In genomic region chr19:17020823-17021222, GRCh38 we compare ENCODE assay signal across 17 cellular contexts. TPM values are rescaled to one million over a fixed set of nuclear protein-coding genes. Genes with fewer than 3 reads are reported as not detected.
DNase-seq lines count a peak whose midpoint lies in the region; ATAC-seq, FAIRE-seq and TF ChIP-seq lines count a peak whose summit lies in the region.
"Had no signal": no experiment of that assay in that cellular context is flagged by ENCODE, and none has a peak within 500 bp of the region (broad histone marks: within the 10 kb centered on the region; RNA-seq: fewer than 3 reads in every experiment).

No MANE protein-coding gene starts in this region.

- intact Hi-C loops in IMR-90 (cut with micrococcal nuclease) (no loop called here), GM12878 (cut with micrococcal nuclease; ENCODE audit: unreplicated experiment) (no loop called here)

- ATAC-seq in IMR-90 (ENCODE audit: low read depth) (no peak), GM12878 (no peak), naive B cell (ENCODE audit: low read depth in 2 of 2) (peak; percentile 25 to 27), T-cell (replicated peaks in 1 of 4) (no peak)
- ATAC-seq: CD8-positive, alpha-beta T cell; effector memory CD8-positive, alpha-beta T cell had no signal

- TF ChIP-seq EP300 in GM12878 (IDR thresholded peaks at IDR 0.05; ENCODE audit: borderline replicate concordance in 1 of 2, control insufficient read depth in 1 of 2, low read depth in 2 of 2, low read length in 2 of 2), result no peak

- RAD21 ChIA-PET in GM12878 (lab: Charles Lee; ENCODE audit: unreplicated experiment), result no interaction called here

- BruUV-seq in IMR-90 (replicated peaks; lab: Mats Ljungman, UMichigan) (no TSS peak), GM12878 (replicated peaks; lab: Mats Ljungman, UMichigan) (no TSS peak)

- H2AFZ ChIP-seq in IMR-90 (replicated peaks; ENCODE audit: low read length, poor library complexity), result no peak overlapping the region
- no peak overlapping the region for H2AFZ ChIP-seq in GM12878 (ENCODE audit: control insufficient read depth, low read depth, low read length)

- no peak overlapping the region for H3K18ac ChIP-seq in IMR-90 (ENCODE audit: low read depth, low read length)

- H3K36me3 Mint-ChIP-seq in naive B cell (peaks cover 8 to 22% of the 10 kb centered on the region in 2 donors), T-cell (peaks cover 13% of the 10 kb centered on the region)

- H3K4me1 Mint-ChIP-seq in naive B cell (peaks cover 1 to 14% (median 10%) of the 10 kb centered on the region in 3 donors), T-cell (peaks cover 2 to 3% (median 3%) of the 10 kb centered on the region in 3 donors)

- no peak overlapping the region for H2BK15ac ChIP-seq in IMR-90 (ENCODE audit: low read depth, low read length)

- H3K27ac Mint-ChIP-seq in naive B cell (no peak overlapping the region), T-cell (no peak overlapping the region)
- H3K27ac Mint-ChIP-seq: CD8-positive, alpha-beta T cell; effector memory CD8-positive, alpha-beta T cell had no signal

- H3K4me3 Mint-ChIP-seq in naive B cell, result no peak overlapping the region
- H3K4me3 Mint-ChIP-seq in T-cell, result no peak overlapping the region
- H3K4me3 Mint-ChIP-seq: CD8-positive, alpha-beta T cell; effector memory CD8-positive, alpha-beta T cell; naive thymus-derived CD8-positive, alpha-beta T cell had no signal

- no peak overlapping the region for H3K56ac ChIP-seq in IMR-90 (ENCODE audit: extremely low read depth, insufficient read depth, low read length)

- H4K5ac ChIP-seq in IMR-90 (ENCODE audit: low read depth, low read length), result no peak overlapping the region

- no peaks in the 10 kb centered on the region for H3K79me1 ChIP-seq in IMR-90 (ENCODE audit: low read depth in 1 of 2, low read length in 2 of 2)

- SMC1A ChIA-PET in GM12878 (lab: Charles Lee; ENCODE audit: uncharacterized antibody, unreplicated experiment), result no interaction called here

- no peak overlapping the region for H3K23ac ChIP-seq in IMR-90 (ENCODE audit: low read depth, low read length)

- no peak overlapping the region for H3K9ac ChIP-seq in IMR-90 (ENCODE audit: low read depth, low read length)
- H3K9ac ChIP-seq in GM12878 (ENCODE audit: control insufficient read depth, insufficient read depth, low read length), result no peak overlapping the region

- POLR2A ChIA-PET in IMR-90 (lab: Charles Lee; ENCODE audit: unreplicated experiment), result interaction anchor here (0.7 kb wide), 1 partner anchor 11 kb away, joined by 6 read pairs; no protein-coding TSS in a partner anchor
- POLR2A ChIA-PET in GM12878 (lab: Charles Lee), result no interaction called here
- POLR2A ChIA-PET in T-cell (lab: Charles Lee), result no interaction called here

- CTCF ChIA-PET in IMR-90 (lab: Yijun Ruan, JAX), result no interaction called here
- CTCF ChIA-PET in GM12878 (lab: Yijun Ruan, JAX), result interaction anchor here (1.0 kb wide), 1 partner anchor 249 kb away, joined by 3 read pairs; no protein-coding TSS in a partner anchor
- CTCF ChIA-PET in T-cell (lab: Charles Lee), result interaction anchor here in 1 of 2 donors (0.6 kb wide), 1 partner anchor 287 kb away, joined by 7 read pairs; no protein-coding TSS in a partner anchor

- H2BK20ac ChIP-seq in IMR-90 (ENCODE audit: low read depth, low read length), result no peak overlapping the region

- H3K36me3 ChIP-seq in IMR-90 (ENCODE audit: control insufficient read depth, insufficient read depth, low read length), result no peaks in the 10 kb centered on the region
- H3K36me3 ChIP-seq in GM12878 (ENCODE audit: control insufficient read depth in 2 of 2, insufficient read depth in 2 of 2, low read length in 1 of 2), result no peaks in the 10 kb centered on the region
- H3K36me3 ChIP-seq: right atrium auricular region had no signal

- H2AK9ac ChIP-seq in IMR-90 (replicated peaks; ENCODE audit: low read depth, low read length, poor library complexity), result no peak overlapping the region

- no peaks in the 10 kb centered on the region for H3K4me1 ChIP-seq in IMR-90 (ENCODE audit: control insufficient read depth, insufficient read depth, low read length)
- H3K4me1 ChIP-seq in GM12878 (ENCODE audit: control insufficient read depth, insufficient read depth, low read length), result no peaks in the 10 kb centered on the region
- H3K4me1 ChIP-seq: right atrium auricular region had no signal

- WGBS in IMR-90 (ENCODE audit: extremely low coverage in 2 of 2, insufficient read length in 1 of 2), 2 experiments, result no CpG with 5 or more reads among the region's 2 CpGs
- WGBS in GM12878 (ENCODE audit: insufficient coverage, insufficient replicate concordance, low lambda C conversion rate, missing lambda C conversion rate), result 73% methylated on average over 2 of the region's 2 CpGs

- H2BK5ac ChIP-seq in IMR-90 (ENCODE audit: low read depth, low read length, poor library complexity, severe bottlenecking), result no peak overlapping the region

- H4K20me1 ChIP-seq in IMR-90 (ENCODE audit: insufficient read depth, low read length) (no peaks in the 10 kb centered on the region), GM12878 (ENCODE audit: control insufficient read depth, insufficient read depth) (no peaks in the 10 kb centered on the region)

- no peaks in the 10 kb centered on the region for H3K9me1 ChIP-seq in IMR-90 (ENCODE audit: insufficient read depth, low read length)

- FAIRE-seq in GM12878 (lab: Jason Lieb, UNC), result no peak

- no peak for TF ChIP-seq RAD21 in IMR-90 (IDR thresholded peaks at IDR 0.05; ENCODE audit: low read length)
- no peak for TF ChIP-seq RAD21 in GM12878 (IDR thresholded peaks at IDR 0.05; ENCODE audit: insufficient read depth, low read depth, low read length)

- peaks cover 11 to 34% (median 21%) of the 10 kb centered on the region in 3 donors for H3K27me3 Mint-ChIP-seq in naive B cell
- H3K27me3 Mint-ChIP-seq in T-cell, result peaks cover 16 to 29% of the 10 kb centered on the region in 2 donors

- H3K14ac ChIP-seq in IMR-90 (replicated peaks; ENCODE audit: low read depth, low read length), result no peak overlapping the region

- H3K9me3 Mint-ChIP-seq in naive B cell (peaks cover 7 to 30% (median 21%) of the 10 kb centered on the region in 7 donors), T-cell (peaks cover 4 to 19% (median 17%) of the 10 kb centered on the region in 3 donors)

- TF ChIP-seq CTCF in IMR-90 (conservative IDR thresholded peaks at IDR 0.05; ENCODE audit: low read depth, low read length) (no peak), GM12878 (IDR thresholded peaks at IDR 0.05 in 2 of 3, conservative IDR thresholded peaks at IDR 0.05 in 1 of 3; ENCODE audit: control insufficient read depth in 2 of 3, extremely low read depth in 1 of 3, insufficient read depth in 1 of 3, low read depth in 3 of 3, low read length in 3 of 3) (no peak)

- no peak overlapping the region for H4K8ac ChIP-seq in IMR-90 (ENCODE audit: low read depth in 2 of 2, low read length in 2 of 2)

- H3K4me2 ChIP-seq in IMR-90 (ENCODE audit: low read depth, low read length) (no peak overlapping the region), GM12878 (ENCODE audit: control insufficient read depth, insufficient read depth) (no peak overlapping the region)

- H3K79me2 ChIP-seq in GM12878 (ENCODE audit: control insufficient read depth, insufficient read depth, low read length), result no peaks in the 10 kb centered on the region

- H3K4me3 ChIP-seq in IMR-90 (ENCODE audit: insufficient read depth, low read depth, low read length) (no peak overlapping the region), GM12878 (no peak overlapping the region)
- H3K4me3 ChIP-seq: right atrium auricular region had no signal

- TF ChIP-seq POLR2A in IMR-90 (IDR thresholded peaks at IDR 0.05; ENCODE audit: low read depth, low read length) (no peak), GM12878 (IDR thresholded peaks at IDR 0.05; ENCODE audit: low read depth, low read length) (no peak)

- H3K27me3 ChIP-seq in IMR-90 (ENCODE audit: control insufficient read depth, insufficient read depth, low read length) (peaks cover 30% of the 10 kb centered on the region), GM12878 (replicated peaks in 1 of 2; ENCODE audit: control insufficient read depth in 2 of 2, insufficient read depth in 2 of 2, low read length in 1 of 2) (peaks cover 2 to 5% of the 10 kb centered on the region in 2 experiments; a peak in 3 of 4 replicates)

- H2AK5ac ChIP-seq in IMR-90 (ENCODE audit: low read depth, low read length), result no peak overlapping the region

- in situ Hi-C loops in IMR-90 (cut with MboI; ENCODE audit: low sequenced_read_pairs), result no loop called here
- in situ Hi-C loops in GM12878 (cut with MboI), result no loop called here

- H3K9me3 ChIP-seq in IMR-90 (ENCODE audit: control insufficient read depth, insufficient read depth, low read length) (peaks cover 12% of the 10 kb centered on the region), GM12878 (replicated peaks; ENCODE audit: control insufficient read depth, insufficient read depth, low read length) (peaks cover 2% of the 10 kb centered on the region; the same call in 2 of the 3 replicates)

- dilution Hi-C loops in IMR-90 (cut with HindIII; ENCODE audit: low sequenced_read_pairs, unreplicated experiment), result no loop called here

- H3K4ac ChIP-seq in IMR-90 (ENCODE audit: low read depth, low read length), result no peak overlapping the region

- H3K27ac ChIP-seq in IMR-90 (ENCODE audit: insufficient read depth, low read length) (no peak overlapping the region), GM12878 (ENCODE audit: control insufficient read depth, insufficient read depth) (no peak overlapping the region)
- H3K27ac ChIP-seq: right atrium auricular region had no signal

- H4K91ac ChIP-seq in IMR-90 (ENCODE audit: insufficient read depth, low read depth, low read length), result no peak overlapping the region

- no peak overlapping the region for H2BK120ac ChIP-seq in IMR-90 (ENCODE audit: low read depth, low read length)

- peak; percentile 42 for DNase-seq in CD1c-positive myeloid dendritic cell (ENCODE audit: extremely low spot score)
- DNase-seq in IMR-90, result no peak
- DNase-seq in GM12878 (ENCODE audit: low read depth, low spot score), result no peak
- no peak for DNase-seq in naive B cell
- DNase-seq in ecto neural progenitor cell (ENCODE audit: low spot score), result no peak
- DNase-seq in T-cell, result no peak
- no peak for DNase-seq in GM19240 (ENCODE audit: insufficient read length, low spot score)
- no peak for DNase-seq in islet precursor cell
- DNase-seq: activated CD4-positive, alpha-beta T cell treated with anti-CD3 and anti-CD28 coated beads, Interleukin-2, amount 50 U/mL, for 1 hour; activated effector memory CD4-positive, alpha-beta T cell treated with Interleukin-2 at 50 U/mL for 16 hours; CD8-positive, alpha-beta T cell; effector memory CD8-positive, alpha-beta T cell; naive thymus-derived CD8-positive, alpha-beta T cell; NCI-H1694 treated with DMSO at 0.1 percent for 48 hours; stimulated activated CD4-positive, alpha-beta T cell treated with anti-CD3 and anti-CD28 coated beads, Interleukin-4, amount 100 ng/mL, for 1 hour; stimulated activated naive CD4-positive, alpha-beta T cell had no signal

RNA-seq across cellular contexts. Expression of gene CPAMD8, which starts 5.8 kb away (rescaled TPM):
- total RNA-seq in IMR-90 (2012; rRNA removed) (0.28 and 0.36 TPM in 2 replicates), GM12878 (2014; rRNA removed) (0.40 and 0.54 TPM in 2 replicates), GM12878 (2014; rRNA removed; fragmentation: Illumina TruSeq; extraction: Trizol) (0.14 TPM in 1 of 2 replicates, not detected in the other), GM12878 (2021) (0.13 and 0.97 TPM in 2 replicates), T-cell (1 to 10 TPM; 2.1 to 6.2 (median 2.9) TPM)
- polyA plus RNA-seq in IMR-90 (2012; rRNA removed) (0.63 and 0.79 TPM in 2 replicates), GM12878 (2011; rRNA removed) (0.16 and 0.24 TPM in 2 replicates), GM12878 (2014; fragmentation: Illumina TruSeq; extraction: Trizol) (0.05 and 0.12 TPM in 2 replicates), GM12878 (2014; fragmentation: Nextera tagmentation; extraction: Ambion mirVana) (not detected), GM12878 (2014; rRNA removed) (0.83 and 1.1 TPM in 2 replicates), GM12878 (2016; fragmentation: Nextera tagmentation; extraction: Ambion mirVana) (under 1 TPM; 0.21 to 0.25 TPM), naive B cell (ENCODE audit: low read depth in 6 of 6) (under 1 TPM in 4 of 6 donors, not detected in 2; 0.12 to 0.65 (median 0.35) TPM)
- polyA plus RNA-seq in IMR-90 (2012; cell fraction: cytosol; rRNA removed), result 0.96 and 1.3 TPM in 2 replicates
- polyA plus RNA-seq in IMR-90 (2012; cell fraction: nucleus; rRNA removed; ENCODE audit: low replicate concordance), result 2.5 and 4.3 TPM in 2 replicates
- 0.79 and 1.2 TPM in 2 replicates for total RNA-seq in GM12878 (2013; cell fraction: nucleolus; rRNA removed)
- 0.29 TPM for polyA plus RNA-seq in GM12878 (2011; ENCODE audit: low read depth)
- polyA plus RNA-seq in GM12878 (2011; cell fraction: cytosol; rRNA removed), result 0.25 and 0.40 TPM in 2 replicates
- 0.88 and 0.89 TPM in 2 replicates for polyA plus RNA-seq in GM12878 (2011; cell fraction: nucleus; rRNA removed)
- 0.45 and 0.90 TPM in 2 replicates for polyA plus RNA-seq in GM12878 (2012)
- 0.22 and 0.26 TPM in 2 replicates for polyA minus RNA-seq in GM12878 (2011; rRNA and poly(A)+ RNA removed)
- polyA minus RNA-seq in GM12878 (2011; cell fraction: cytosol; rRNA and poly(A)+ RNA removed), result not detected in 2 replicates
- polyA minus RNA-seq in GM12878 (2011; cell fraction: nucleus; rRNA and poly(A)+ RNA removed), result 0.57 and 0.73 TPM in 2 replicates

RNA-seq across cellular contexts. Expression of gene HAUS8, which starts 54.4 kb away (rescaled TPM):
- 3.4 and 3.9 TPM in 2 replicates for total RNA-seq in IMR-90 (2012; rRNA removed)
- polyA plus RNA-seq in IMR-90 (2012; rRNA removed), result 12.8 and 14.2 TPM in 2 replicates
- 5.6 and 11.0 TPM in 2 replicates for polyA plus RNA-seq in IMR-90 (2012; cell fraction: cytosol; rRNA removed)
- 9.8 and 12.0 TPM in 2 replicates for polyA plus RNA-seq in IMR-90 (2012; cell fraction: nucleus; rRNA removed; ENCODE audit: low replicate concordance)
- total RNA-seq in GM12878 (2013; cell fraction: nucleolus; rRNA removed), result 14.2 and 16.9 TPM in 2 replicates
- total RNA-seq in GM12878 (2014; rRNA removed), result 15.4 and 22.7 TPM in 2 replicates
- total RNA-seq in GM12878 (2014; rRNA removed; fragmentation: Illumina TruSeq; extraction: Trizol), result 22.8 and 24.0 TPM in 2 replicates
- 32.0 and 36.8 TPM in 2 replicates for total RNA-seq in GM12878 (2021)
- 14.4 TPM for polyA plus RNA-seq in GM12878 (2011; ENCODE audit: low read depth)
- 21.3 and 24.6 TPM in 2 replicates for polyA plus RNA-seq in GM12878 (2011; rRNA removed)
- polyA plus RNA-seq in GM12878 (2011; cell fraction: cytosol; rRNA removed), result 24.9 and 27.7 TPM in 2 replicates
- polyA plus RNA-seq in GM12878 (2011; cell fraction: nucleus; rRNA removed), result 31.7 and 32.0 TPM in 2 replicates
- polyA plus RNA-seq in GM12878 (2012), result 16.4 and 17.9 TPM in 2 replicates
- 33.1 and 37.2 TPM in 2 replicates for polyA plus RNA-seq in GM12878 (2014; fragmentation: Illumina TruSeq; extraction: Trizol)
- 10 to 100 TPM; 24.2 to 35.7 TPM for polyA plus RNA-seq in GM12878 (2014; fragmentation: Nextera tagmentation; extraction: Ambion mirVana)
- 34.6 and 37.4 TPM in 2 replicates for polyA plus RNA-seq in GM12878 (2014; rRNA removed)
- 10 to 100 TPM; 43.0 to 43.9 TPM for polyA plus RNA-seq in GM12878 (2016; fragmentation: Nextera tagmentation; extraction: Ambion mirVana)
- 10.3 and 10.8 TPM in 2 replicates for polyA minus RNA-seq in GM12878 (2011; rRNA and poly(A)+ RNA removed)
- polyA minus RNA-seq in GM12878 (2011; cell fraction: cytosol; rRNA and poly(A)+ RNA removed), result 3.7 and 8.1 TPM in 2 replicates
- polyA minus RNA-seq in GM12878 (2011; cell fraction: nucleus; rRNA and poly(A)+ RNA removed), result 5.4 and 11.7 TPM in 2 replicates
- 10 to 100 TPM in 2 of 6 donors, 1 to 10 TPM in 4; 3.9 to 11.4 (median 7.2) TPM for polyA plus RNA-seq in naive B cell (ENCODE audit: low read depth in 6 of 6)
- total RNA-seq in T-cell, result 10 to 100 TPM; 16.6 to 20.4 (median 19.3) TPM

RNA-seq across cellular contexts. Expression of gene MYO9B, which starts 54.8 kb away (rescaled TPM):
- total RNA-seq in IMR-90 (2012; rRNA removed) (59.7 and 61.8 TPM in 2 replicates), GM12878 (2014; rRNA removed) (66.4 and 77.3 TPM in 2 replicates), GM12878 (2014; rRNA removed; fragmentation: Illumina TruSeq; extraction: Trizol) (38.1 and 42.6 TPM in 2 replicates), GM12878 (2021) (157 and 165 TPM in 2 replicates), T-cell (100 to 1,000 TPM; 185 to 220 (median 202) TPM)
- polyA plus RNA-seq in IMR-90 (2012; rRNA removed) (77.8 and 91.3 TPM in 2 replicates), GM12878 (2011; rRNA removed) (26.7 and 48.9 TPM in 2 replicates), GM12878 (2014; fragmentation: Illumina TruSeq; extraction: Trizol) (26.8 and 57.9 TPM in 2 replicates), GM12878 (2014; fragmentation: Nextera tagmentation; extraction: Ambion mirVana) (10 to 100 TPM in 1 of 2 experiments, 1 to 10 TPM in 1; 5.4 to 11.1 TPM), GM12878 (2014; rRNA removed) (87.6 and 105 TPM in 2 replicates), GM12878 (2016; fragmentation: Nextera tagmentation; extraction: Ambion mirVana) (10 to 100 TPM; 25.4 to 32.8 TPM), naive B cell (ENCODE audit: low read depth in 6 of 6) (10 to 100 TPM in 2 of 6 donors, 1 to 10 TPM in 4; 3.1 to 34.9 (median 6.9) TPM)
- polyA plus RNA-seq in IMR-90 (2012; cell fraction: cytosol; rRNA removed), result 40.1 and 51.5 TPM in 2 replicates
- 248 and 366 TPM in 2 replicates for polyA plus RNA-seq in IMR-90 (2012; cell fraction: nucleus; rRNA removed; ENCODE audit: low replicate concordance)
- 555 and 589 TPM in 2 replicates for total RNA-seq in GM12878 (2013; cell fraction: nucleolus; rRNA removed)
- polyA plus RNA-seq in GM12878 (2011; ENCODE audit: low read depth), result 65.2 TPM
- 49.6 and 58.1 TPM in 2 replicates for polyA plus RNA-seq in GM12878 (2011; cell fraction: cytosol; rRNA removed)
- 452 and 507 TPM in 2 replicates for polyA plus RNA-seq in GM12878 (2011; cell fraction: nucleus; rRNA removed)
- 174 and 191 TPM in 2 replicates for polyA plus RNA-seq in GM12878 (2012)
- 93.1 and 119 TPM in 2 replicates for polyA minus RNA-seq in GM12878 (2011; rRNA and poly(A)+ RNA removed)
- polyA minus RNA-seq in GM12878 (2011; cell fraction: cytosol; rRNA and poly(A)+ RNA removed), result 59.6 and 66.5 TPM in 2 replicates
- polyA minus RNA-seq in GM12878 (2011; cell fraction: nucleus; rRNA and poly(A)+ RNA removed), result 106 and 154 TPM in 2 replicates

Comparison
In these comparisons a context has a peak if more than half of its experiments do, and no peak if none do; other contexts are left out.
1. ATAC-seq: peak in naive B cell (2 of 2); none in IMR-90 (single experiment), GM12878 (single experiment) and T-cell (0 of 4).